ENCODE assay signal across 17 cellular contexts in genomic region chr2:16626997-16627605, GRCh38. TPM values are rescaled to one million over a fixed set of nuclear protein-coding genes. Genes with fewer than 3 reads are reported as not detected.
A peak's percentile ranks its signal among the peaks of the same experiment; 100 is the strongest.
DNase-seq lines count a peak whose midpoint lies in the region; ATAC-seq and TF ChIP-seq lines count a peak whose summit lies in the region.
"Had no signal": no experiment of that assay in that cellular context is flagged by ENCODE, and none has a peak within 500 bp of the region (broad histone marks: within the 10 kb centered on the region; RNA-seq: fewer than 3 reads in every experiment).

No MANE protein-coding gene starts in this region.

- ATAC-seq in activated B cell treated with CpG ODN at 0.5 μM for 24 hours (ENCODE audit: low read depth) (no peak), right lobe of liver (no peak), GM18520 (IDR thresholded peaks at IDR 0.05; ENCODE audit: unreplicated experiment) (no peak), HG02870 (IDR thresholded peaks at IDR 0.05; ENCODE audit: unreplicated experiment) (no peak)
- no peak for ATAC-seq in activated CD8-positive, alpha-beta T cell treated with anti-CD3 and anti-CD28 coated beads, Interleukin-2, amount 10 ng/mL, durations not matched to agents 7 days and 5 days

- DNase-seq in HL-60 (ENCODE audit: low read depth in 1 of 2, low spot score in 1 of 2): no peak
- DNase-seq in activated B cell treated with CpG ODN at 0.5 μM for 24 hours: no peak
- no peak for DNase-seq in right lobe of liver
- DNase-seq in spleen: no peak
- DNase-seq in activated CD8-positive, alpha-beta T cell treated with anti-CD3 and anti-CD28 coated beads, Interleukin-2, amount 10 ng/mL, durations not matched to agents 7 days and 5 days: no peak
- no peak for DNase-seq in stimulated activated CD4-positive, alpha-beta T cell treated with anti-CD3 and anti-CD28 coated beads, Interleukin-4, amount 100 ng/mL, for 4 hours
- DNase-seq: activated naive CD4-positive, alpha-beta T cell; cerebellar nuclear complex; DND-41; HFFc6; NK-92 treated with Interleukin-12 subunit alpha and Interleukin-12 subunit beta, amount 100 ng/mL, for 24 hours; stimulated activated CD4-positive, alpha-beta T cell treated with anti-CD3 and anti-CD28 coated beads, Interleukin-12 subunit alpha, Interleukin-12 subunit beta, amount 100 ng/mL, for 4 hours had no signal

- no peaks in the 10 kb centered on the region for H3K9me3 Mint-ChIP-seq in activated B cell treated with CpG ODN at 0.5 μM for 24 hours
- H3K9me3 Mint-ChIP-seq in activated CD8-positive, alpha-beta T cell treated with anti-CD3 and anti-CD28 coated beads, Interleukin-2, amount 10 ng/mL, durations not matched to agents 7 days and 5 days (ENCODE audit: insufficient read depth): no peaks in the 10 kb centered on the region

- H3K4me1 ChIP-seq in right lobe of liver: peaks cover 0 to 14% (median 0%) of the 10 kb centered on the region in 4 donors
- H3K4me1 ChIP-seq in spleen: peaks cover 74 to 100% (median 100%) of the 10 kb centered on the region in 6 donors

- TF ChIP-seq POLR2A in right lobe of liver (IDR thresholded peaks at IDR 0.05) (no peak), spleen (IDR thresholded peaks at IDR 0.05) (no peak)

- no peak for TF ChIP-seq CTCF in HL-60 (IDR thresholded peaks at IDR 0.05; ENCODE audit: insufficient read depth, low read length)
- TF ChIP-seq CTCF in activated B cell treated with CpG ODN at 0.5 μM for 24 hours (IDR thresholded peaks at IDR 0.05): no peak
- TF ChIP-seq CTCF in right lobe of liver (IDR thresholded peaks at IDR 0.05): no peak
- no peak for TF ChIP-seq CTCF in spleen (IDR thresholded peaks at IDR 0.05 in 8 of 11, conservative IDR thresholded peaks at IDR 0.05 in 3 of 11)

- peaks cover 100% of the 10 kb centered on the region for H3K4me1 Mint-ChIP-seq in activated B cell treated with CpG ODN at 0.5 μM for 24 hours
- peaks cover 21% of the 10 kb centered on the region for H3K4me1 Mint-ChIP-seq in activated CD8-positive, alpha-beta T cell treated with anti-CD3 and anti-CD28 coated beads, Interleukin-2, amount 10 ng/mL, durations not matched to agents 7 days and 5 days (ENCODE audit: low read depth)

- H3K27me3 ChIP-seq in HL-60 (ENCODE audit: insufficient read depth, poor library complexity, severe bottlenecking) (no peaks in the 10 kb centered on the region), right lobe of liver (no peaks in the 10 kb centered on the region), spleen (replicated peaks in 1 of 7) (no peaks in the 10 kb centered on the region)
- H3K27me3 ChIP-seq: hepatocyte had no signal

- H3K4me3 ChIP-seq in HL-60 (replicated peaks; ENCODE audit: insufficient read depth, low read length) (no peak overlapping the region), right lobe of liver (no peak overlapping the region), spleen (peak overlapping the region in 1 of 8 donors; percentile 58)
- H3K4me3 ChIP-seq: hepatocyte, SK-N-MC had no signal

- intact Hi-C loops in activated B cell treated with CpG ODN at 0.5 μM for 24 hours (cut with micrococcal nuclease): loop anchor here (1.0 to 5.0 kb wide), 4 partner anchors 8 to 320 kb away; no protein-coding TSS in a partner anchor
- intact Hi-C loops in right lobe of liver (cut with DNase I): no loop called here
- intact Hi-C loops in spleen (cut with DNase I; ENCODE audit: low total_unique reads): no loop called here

- H3K27ac Mint-ChIP-seq in activated B cell treated with CpG ODN at 0.5 μM for 24 hours: peak overlapping the region; percentile 94
- no peak overlapping the region for H3K27ac Mint-ChIP-seq in activated CD8-positive, alpha-beta T cell treated with anti-CD3 and anti-CD28 coated beads, Interleukin-2, amount 10 ng/mL, durations not matched to agents 7 days and 5 days
- H3K27ac Mint-ChIP-seq: HFFc6 had no signal

- H3K27me3 Mint-ChIP-seq in activated B cell treated with CpG ODN at 0.5 μM for 24 hours: no peaks in the 10 kb centered on the region
- H3K27me3 Mint-ChIP-seq in activated CD8-positive, alpha-beta T cell treated with anti-CD3 and anti-CD28 coated beads, Interleukin-2, amount 10 ng/mL, durations not matched to agents 7 days and 5 days (ENCODE audit: low read depth): no peaks in the 10 kb centered on the region

- H3K4me3 Mint-ChIP-seq in activated B cell treated with CpG ODN at 0.5 μM for 24 hours: peak overlapping the region; percentile 62
- H3K4me3 Mint-ChIP-seq in activated CD8-positive, alpha-beta T cell treated with anti-CD3 and anti-CD28 coated beads, Interleukin-2, amount 10 ng/mL, durations not matched to agents 7 days and 5 days: no peak overlapping the region
- H3K4me3 Mint-ChIP-seq: HFFc6 had no signal

- peaks cover 54% of the 10 kb centered on the region for H3K36me3 Mint-ChIP-seq in activated B cell treated with CpG ODN at 0.5 μM for 24 hours (ENCODE audit: low read depth)
- no peaks in the 10 kb centered on the region for H3K36me3 Mint-ChIP-seq in activated CD8-positive, alpha-beta T cell treated with anti-CD3 and anti-CD28 coated beads, Interleukin-2, amount 10 ng/mL, durations not matched to agents 7 days and 5 days (ENCODE audit: low read depth)

- 49% methylated on average over 6 of the region's 6 CpGs for WGBS in right lobe of liver (ENCODE audit: insufficient coverage, low coverage, low lambda C conversion rate, missing lambda C conversion rate)
- WGBS in spleen, 5 donors: 53 to 70% (median 57%) methylated on average over 6 of the region's 6 CpGs

- no peaks in the 10 kb centered on the region for H3K9me3 ChIP-seq in right lobe of liver
- H3K9me3 ChIP-seq in spleen: no peaks in the 10 kb centered on the region

- no peaks in the 10 kb centered on the region for H3K36me3 ChIP-seq in right lobe of liver
- H3K36me3 ChIP-seq in spleen: peaks cover 0 to 25% (median 3%) of the 10 kb centered on the region in 6 donors

- POLR2A ChIA-PET in activated B cell treated with CpG ODN at 0.5 μM for 24 hours (lab: Charles Lee): interaction anchor here (0.6 to 7.7 kb wide), 4 partner anchors 12 to 80 kb away, joined by 4 to 84 read pairs (median 22); partner anchors contain the start of gene CYRIA
- POLR2A ChIA-PET in activated CD8-positive, alpha-beta T cell treated with anti-CD3 and anti-CD28 coated beads, Interleukin-2, amount 10 ng/mL, durations not matched to agents 7 days and 5 days (lab: Charles Lee): no interaction called here

- CTCF ChIA-PET in activated B cell treated with CpG ODN at 0.5 μM for 24 hours (lab: Charles Lee): interaction anchor here (1.5 to 5.8 kb wide), 4 partner anchors 10 to 129 kb away, joined by 3 to 65 read pairs (median 22); no protein-coding TSS in a partner anchor
- CTCF ChIA-PET in activated CD8-positive, alpha-beta T cell treated with anti-CD3 and anti-CD28 coated beads, Interleukin-2, amount 10 ng/mL, durations not matched to agents 7 days and 5 days (lab: Charles Lee): interaction anchor here (0.7 to 2.4 kb wide), 2 partner anchors 10 to 14 kb away, joined by 3 to 5 read pairs; no protein-coding TSS in a partner anchor

- H3K27ac ChIP-seq in HL-60 (replicated peaks): peak overlapping the region; percentile 84
- H3K27ac ChIP-seq in right lobe of liver: peak overlapping the region in 2 of 3 donors; percentile 53 to 68
- peak overlapping the region; percentile 78 to 96 (median 92) for H3K27ac ChIP-seq in spleen
- H3K27ac ChIP-seq: hepatocyte had no signal

RNA-seq across cellular contexts. Expression of gene CYRIA, which starts 38.5 kb away (rescaled TPM):
- 72.7 and 76.1 TPM in 2 replicates for total RNA-seq in activated B cell treated with CpG ODN at 0.5 μM for 24 hours
- 1 to 10 TPM; 1.6 to 6.3 (median 3.1) TPM for total RNA-seq in right lobe of liver
- total RNA-seq in spleen: 10 to 100 TPM; 50.5 to 87.9 (median 75.5) TPM
- 10 to 100 TPM; 11.1 to 16.4 (median 13.2) TPM for polyA plus RNA-seq in spleen
- under 1 TPM; 0.78 to 0.84 TPM for total RNA-seq in activated CD8-positive, alpha-beta T cell treated with anti-CD3 and anti-CD28 coated beads, Interleukin-2, amount 10 ng/mL, durations not matched to agents 7 days and 5 days
- total RNA-seq: HFFc6 had no signal
- polyA plus RNA-seq: BJ had no signal

Comparison
In these comparisons a context has a peak if more than half of its experiments do, and no peak if none do; other contexts are left out.
1. RNA of gene CYRIA, which starts 38.5 kb away (total RNA-seq): 72.7 to 76.1 TPM in activated B cell treated with CpG ODN at 0.5 μM for 24 hours and 50.5 to 87.9 TPM in spleen; 1.6 to 6.3 TPM in right lobe of liver and 0.78 to 0.84 TPM in activated CD8-positive, alpha-beta T cell treated with anti-CD3 and anti-CD28 coated beads, Interleukin-2, amount 10 ng/mL, durations not matched to agents 7 days and 5 days; every median in the first group is over 4 times any median in the second.
2. Peak in every context shown above with its lines, with median percentiles within 50 percentile points of each other: H3K27ac ChIP-seq.